In genomic region chr6:84773431-84774173, GRCh38 we compare ENCODE assay signal across 8 cellular contexts. TPM values are rescaled to one million over a fixed set of nuclear protein-coding genes. Genes with fewer than 3 reads are reported as not detected.
A peak's percentile ranks its signal among the peaks of the same experiment; 100 is the strongest.
DNase-seq lines count a peak whose midpoint lies in the region; ATAC-seq and TF ChIP-seq lines count a peak whose summit lies in the region.

No MANE protein-coding gene starts in this region.

- H3K9me3 ChIP-seq in left lung (no peaks in the 10 kb centered on the region), upper lobe of right lung (no peaks in the 10 kb centered on the region), Caco-2 (no peaks in the 10 kb centered on the region)

- intact Hi-C loops in left lung (cut with DNase I) = no loop called here
- intact Hi-C loops in upper lobe of right lung (cut with DNase I) = no loop called here
- intact Hi-C loops in Caco-2 (cut with micrococcal nuclease; ENCODE audit: unreplicated experiment) = no loop called here

- peaks cover 69% of the 10 kb centered on the region for H3K27me3 Mint-ChIP-seq in activated naive CD8-positive, alpha-beta T cell treated with anti-CD3 and anti-CD28 coated beads, Interleukin-2, amount 10 ng/mL, durations not matched to agents 7 days and 5 days
- H3K27me3 Mint-ChIP-seq in activated naive CD8-positive, alpha-beta T cell treated with anti-CD3 and anti-CD28 coated beads for 36 hours = peaks cover 91% of the 10 kb centered on the region
- H3K27me3 Mint-ChIP-seq in brain (peaks cover 98% of the 10 kb centered on the region), Caco-2 (ENCODE audit: insufficient read depth, unreplicated experiment) (peaks cover 9% of the 10 kb centered on the region)

- BruUV-seq in Caco-2 (replicated peaks; lab: Mats Ljungman, UMichigan) = no TSS peak

- CTCF ChIA-PET in Caco-2 (lab: Charles Lee) = no interaction called here
- CTCF ChIA-PET in GM10248 (lab: Yijun Ruan, JAX) = interaction anchor here (1.0 kb wide), 1 partner anchor 11 kb away, joined by 3 read pairs; no protein-coding TSS in a partner anchor

- peak overlapping the region in 1 of 2 donors; percentile 25 for H3K4me3 ChIP-seq in left lung
- H3K4me3 ChIP-seq in upper lobe of right lung = peak overlapping the region; percentile 11
- H3K4me3 ChIP-seq in Caco-2 (ENCODE audit: low read depth, low read length) = no peak overlapping the region

- H3K36me3 ChIP-seq in left lung (no peaks in the 10 kb centered on the region), upper lobe of right lung (no peaks in the 10 kb centered on the region), Caco-2 (ENCODE audit: control insufficient read depth, insufficient read depth, low read length) (no peaks in the 10 kb centered on the region)

- peaks cover 10% of the 10 kb centered on the region for H3K9me3 Mint-ChIP-seq in activated naive CD8-positive, alpha-beta T cell treated with anti-CD3 and anti-CD28 coated beads, Interleukin-2, amount 10 ng/mL, durations not matched to agents 7 days and 5 days
- peaks cover 7% of the 10 kb centered on the region for H3K9me3 Mint-ChIP-seq in activated naive CD8-positive, alpha-beta T cell treated with anti-CD3 and anti-CD28 coated beads for 36 hours
- H3K9me3 Mint-ChIP-seq in brain = peaks cover 0 to 11% (median 8%) of the 10 kb centered on the region in 5 experiments
- H3K9me3 Mint-ChIP-seq in Caco-2 (ENCODE audit: unreplicated experiment) = no peaks in the 10 kb centered on the region

- DNase-seq in activated naive CD8-positive, alpha-beta T cell treated with anti-CD3 and anti-CD28 coated beads, Interleukin-2, amount 10 ng/mL, durations not matched to agents 7 days and 5 days = peak; percentile 42
- DNase-seq in activated naive CD8-positive, alpha-beta T cell treated with anti-CD3 and anti-CD28 coated beads for 36 hours = no peak
- DNase-seq in left lung (peak in 1 of 2 donors; percentile 76), upper lobe of right lung (no peak), Caco-2 (no peak), GM10248 (ENCODE audit: extremely low spot score) (no peak)

- peak overlapping the region; percentile 49 for H3K4me3 Mint-ChIP-seq in activated naive CD8-positive, alpha-beta T cell treated with anti-CD3 and anti-CD28 coated beads, Interleukin-2, amount 10 ng/mL, durations not matched to agents 7 days and 5 days
- no peak overlapping the region for H3K4me3 Mint-ChIP-seq in activated naive CD8-positive, alpha-beta T cell treated with anti-CD3 and anti-CD28 coated beads for 36 hours
- H3K4me3 Mint-ChIP-seq in brain (peak overlapping the region; percentile 85 to 88 (median 85)), Caco-2 (ENCODE audit: unreplicated experiment) (no peak overlapping the region)

- no peak for ATAC-seq in activated naive CD8-positive, alpha-beta T cell treated with anti-CD3 and anti-CD28 coated beads, Interleukin-2, amount 10 ng/mL, durations not matched to agents 7 days and 5 days (ENCODE audit: low read depth)
- ATAC-seq in left lung (peak; percentile 59), upper lobe of right lung (peak; percentile 38), HG03108 (IDR thresholded peaks at IDR 0.05; ENCODE audit: unreplicated experiment) (no peak)

- peaks cover 81 to 100% of the 10 kb centered on the region in 2 donors for H3K27me3 ChIP-seq in left lung
- H3K27me3 ChIP-seq in upper lobe of right lung = peaks cover 88% of the 10 kb centered on the region
- no peaks in the 10 kb centered on the region; the same call in 1 of the 2 replicates for H3K27me3 ChIP-seq in Caco-2 (replicated peaks; ENCODE audit: control insufficient read depth, insufficient read depth, low read length)

- peaks cover 5% of the 10 kb centered on the region for H3K4me1 Mint-ChIP-seq in activated naive CD8-positive, alpha-beta T cell treated with anti-CD3 and anti-CD28 coated beads, Interleukin-2, amount 10 ng/mL, durations not matched to agents 7 days and 5 days
- H3K4me1 Mint-ChIP-seq in activated naive CD8-positive, alpha-beta T cell treated with anti-CD3 and anti-CD28 coated beads for 36 hours = peaks cover 4% of the 10 kb centered on the region
- peaks cover 18% of the 10 kb centered on the region for H3K4me1 Mint-ChIP-seq in brain
- H3K4me1 Mint-ChIP-seq in Caco-2 (ENCODE audit: low read depth, unreplicated experiment) = no peaks in the 10 kb centered on the region

- TF ChIP-seq CTCF in brain (conservative IDR thresholded peaks at IDR 0.05) (no peak), left lung (IDR thresholded peaks at IDR 0.05) (no peak), upper lobe of right lung (IDR thresholded peaks at IDR 0.05) (no peak), Caco-2 (IDR thresholded peaks at IDR 0.05; ENCODE audit: insufficient read depth in 1 of 2, low read depth in 1 of 2, low read length in 1 of 2, severe bottlenecking in 1 of 2, unreplicated experiment in 1 of 2) (no peak), GM10248 (IDR thresholded peaks at IDR 0.05; ENCODE audit: control extremely low read depth, extremely low read depth, low read depth, missing control alignments) (no peak)

- H3K36me3 Mint-ChIP-seq in activated naive CD8-positive, alpha-beta T cell treated with anti-CD3 and anti-CD28 coated beads, Interleukin-2, amount 10 ng/mL, durations not matched to agents 7 days and 5 days = peaks cover 5% of the 10 kb centered on the region
- H3K36me3 Mint-ChIP-seq in activated naive CD8-positive, alpha-beta T cell treated with anti-CD3 and anti-CD28 coated beads for 36 hours = peaks cover 3% of the 10 kb centered on the region
- H3K36me3 Mint-ChIP-seq in brain (no peaks in the 10 kb centered on the region), Caco-2 (ENCODE audit: insufficient read depth, unreplicated experiment) (no peaks in the 10 kb centered on the region)

- no peak overlapping the region for H3K27ac Mint-ChIP-seq in activated naive CD8-positive, alpha-beta T cell treated with anti-CD3 and anti-CD28 coated beads, Interleukin-2, amount 10 ng/mL, durations not matched to agents 7 days and 5 days
- H3K27ac Mint-ChIP-seq in activated naive CD8-positive, alpha-beta T cell treated with anti-CD3 and anti-CD28 coated beads for 36 hours = no peak overlapping the region
- no peak overlapping the region for H3K27ac Mint-ChIP-seq in brain
- no peak overlapping the region for H3K27ac Mint-ChIP-seq in Caco-2 (ENCODE audit: unreplicated experiment)

- POLR2A ChIA-PET in activated naive CD8-positive, alpha-beta T cell treated with anti-CD3 and anti-CD28 coated beads, Interleukin-2, amount 10 ng/mL, durations not matched to agents 7 days and 5 days (lab: Charles Lee) = no interaction called here
- POLR2A ChIA-PET in Caco-2 (lab: Charles Lee) = no interaction called here
- POLR2A ChIA-PET in GM10248 (lab: Yijun Ruan, JAX) = no interaction called here

- H3K27ac ChIP-seq in left lung (no peak overlapping the region), upper lobe of right lung (no peak overlapping the region)

- H3K4me1 ChIP-seq in left lung = peaks cover 0 to 10% of the 10 kb centered on the region in 2 donors
- H3K4me1 ChIP-seq in upper lobe of right lung = peaks cover 11% of the 10 kb centered on the region
- no peaks in the 10 kb centered on the region for H3K4me1 ChIP-seq in Caco-2

RNA-seq across cellular contexts. Expression of gene TBX18, which starts 9.2 kb away (rescaled TPM):
- total RNA-seq in activated naive CD8-positive, alpha-beta T cell treated with anti-CD3 and anti-CD28 coated beads, Interleukin-2, amount 10 ng/mL, durations not matched to agents 7 days and 5 days = not detected
- not detected for total RNA-seq in activated naive CD8-positive, alpha-beta T cell treated with anti-CD3 and anti-CD28 coated beads for 36 hours
- 1.4 TPM for polyA plus RNA-seq in brain (ENCODE audit: insufficient read depth, low read depth, low replicate concordance)
- total RNA-seq in left lung (under 1 TPM in 1 of 2 donors, not detected in 1; 0.60 TPM), upper lobe of right lung (1.0 TPM), Caco-2 (2022) (not detected in 2 replicates)

Comparison
In these comparisons a context has a peak if more than half of its experiments do, and no peak if none do; other contexts are left out.
1. H3K4me3 Mint-ChIP-seq: peak in activated naive CD8-positive, alpha-beta T cell treated with anti-CD3 and anti-CD28 coated beads, Interleukin-2, amount 10 ng/mL, durations not matched to agents 7 days and 5 days (single experiment) and brain (5 of 5); none in activated naive CD8-positive, alpha-beta T cell treated with anti-CD3 and anti-CD28 coated beads for 36 hours (single experiment) and Caco-2 (single experiment).
2. ATAC-seq: peak in left lung (single experiment) and upper lobe of right lung (single experiment); none in activated naive CD8-positive, alpha-beta T cell treated with anti-CD3 and anti-CD28 coated beads, Interleukin-2, amount 10 ng/mL, durations not matched to agents 7 days and 5 days (single experiment) and HG03108 (single experiment).